ENCODE assay signal across 9 cellular contexts in genomic region chr1:213724640-213725536, GRCh38.
DNase-seq lines count a peak whose midpoint lies in the region; ATAC-seq and TF ChIP-seq lines count a peak whose summit lies in the region.
"Had no signal": no experiment of that assay in that cellular context is flagged by ENCODE, and none has a peak within 500 bp of the region (broad histone marks: within the 10 kb centered on the region; RNA-seq: fewer than 3 reads in every experiment).

No MANE protein-coding gene starts in this region.

- no peaks in the 10 kb centered on the region for H3K36me3 Mint-ChIP-seq in natural killer cell treated with Interleukin-12 subunit alpha and Interleukin-12 subunit beta and Interleukin-15 and Interleukin-18, amount 100 ng/mL, for 72 hours

- H3K4me3 ChIP-seq in NB4 (ENCODE audit: low read depth, low read length) (no peak overlapping the region), lung (no peak overlapping the region), aorta (ENCODE audit: low read length in 2 of 2) (no peak overlapping the region)

- no peaks in the 10 kb centered on the region for H3K9me3 ChIP-seq in lung (ENCODE audit: control insufficient read depth in 2 of 2, insufficient read depth in 1 of 2, low read length in 1 of 2)
- no peaks in the 10 kb centered on the region for H3K9me3 ChIP-seq in aorta (ENCODE audit: control insufficient read depth, low read length)

- peaks cover 10% of the 10 kb centered on the region for H3K9me3 Mint-ChIP-seq in natural killer cell treated with Interleukin-12 subunit alpha and Interleukin-12 subunit beta and Interleukin-15 and Interleukin-18, amount 100 ng/mL, for 72 hours

- TF ChIP-seq CTCF in NB4 (IDR thresholded peaks at IDR 0.05; ENCODE audit: low read depth, low read length): no peak
- TF ChIP-seq CTCF in lung (IDR thresholded peaks at IDR 0.05; ENCODE audit: control extremely low read depth, extremely low read depth): no peak

- H3K4me3 Mint-ChIP-seq in natural killer cell treated with Interleukin-12 subunit alpha and Interleukin-12 subunit beta and Interleukin-15 and Interleukin-18, amount 100 ng/mL, for 72 hours: no peak overlapping the region

- DNase-seq in NB4 (ENCODE audit: low read depth): peak; percentile 16
- peak; percentile 42 for DNase-seq in epidermal melanocyte (ENCODE audit: insufficient read length, low spot score)
- DNase-seq in lung (ENCODE audit: low spot score): no peak
- no peak for DNase-seq in aorta
- no peak for DNase-seq in NCI-H345 treated with DMSO at 0.1 percent for 48 hours (lab: John Stamatoyannopoulos, UW; ENCODE audit: unreplicated experiment)
- DNase-seq in natural killer cell treated with Interleukin-12 subunit alpha and Interleukin-12 subunit beta and Interleukin-15 and Interleukin-18, amount 100 ng/mL, for 72 hours (ENCODE audit: low spot score): no peak
- DNase-seq: activated T-cell treated with anti-CD3 and anti-CD28 coated beads for 4 hours; stimulated activated CD4-positive, alpha-beta T cell treated with anti-CD3 and anti-CD28 coated beads, Interleukin-15, amount 100 ng/mL, for 24 hours had no signal

- no peaks in the 10 kb centered on the region for H3K36me3 ChIP-seq in lung (ENCODE audit: control insufficient read depth in 2 of 2, insufficient read depth in 2 of 2, low read length in 2 of 2)
- H3K36me3 ChIP-seq in aorta (ENCODE audit: control insufficient read depth in 1 of 2, insufficient read depth in 2 of 2, low read length in 1 of 2): no peaks in the 10 kb centered on the region

- no peaks in the 10 kb centered on the region for H3K4me1 Mint-ChIP-seq in natural killer cell treated with Interleukin-12 subunit alpha and Interleukin-12 subunit beta and Interleukin-15 and Interleukin-18, amount 100 ng/mL, for 72 hours (ENCODE audit: low read depth in 2 of 2)

- H3K4me1 ChIP-seq in lung (ENCODE audit: control insufficient read depth in 2 of 2, insufficient read depth in 2 of 2, low read length in 2 of 2) (peaks cover 0 to 2% of the 10 kb centered on the region in 2 donors), aorta (ENCODE audit: control insufficient read depth in 1 of 2, insufficient read depth in 2 of 2, low read length in 2 of 2) (no peaks in the 10 kb centered on the region)

- no peak for TF ChIP-seq POLR2A in NB4 (IDR thresholded peaks at IDR 0.05; ENCODE audit: extremely low read depth, insufficient read length)

- no peak overlapping the region for H3K27ac Mint-ChIP-seq in natural killer cell treated with Interleukin-12 subunit alpha and Interleukin-12 subunit beta and Interleukin-15 and Interleukin-18, amount 100 ng/mL, for 72 hours

- 21 to 28% methylated on average over 14 of the region's 14 CpGs for WGBS in lung, 2 donors
- 8 to 11% methylated on average over 14 of the region's 14 CpGs for WGBS in aorta, 2 donors

- no peaks in the 10 kb centered on the region for H3K27me3 ChIP-seq in lung (ENCODE audit: control insufficient read depth, insufficient read depth)
- no peaks in the 10 kb centered on the region for H3K27me3 ChIP-seq in aorta (ENCODE audit: control insufficient read depth in 1 of 2, insufficient read depth in 2 of 2, low read length in 1 of 2)

- intact Hi-C loops in aorta (cut with DNase I): no loop called here

- peaks cover 0 to 8% of the 10 kb centered on the region in 2 donors for H3K27me3 Mint-ChIP-seq in natural killer cell treated with Interleukin-12 subunit alpha and Interleukin-12 subunit beta and Interleukin-15 and Interleukin-18, amount 100 ng/mL, for 72 hours

- H3K27ac ChIP-seq in lung (ENCODE audit: low read depth in 1 of 2, low read length in 1 of 2): no peak overlapping the region
- H3K27ac ChIP-seq in aorta (ENCODE audit: low read depth in 1 of 2, low read length in 2 of 2): no peak overlapping the region

- ATAC-seq in lung (ENCODE audit: insufficient read depth, low FRiP score): peak; percentile 70
- peak; percentile 40 for ATAC-seq in aorta (ENCODE audit: low FRiP score)
- ATAC-seq in esophagus mucosa: no peak
- ATAC-seq in natural killer cell treated with Interleukin-12 subunit alpha and Interleukin-12 subunit beta and Interleukin-15 and Interleukin-18, amount 100 ng/mL, for 72 hours: no peak

Comparison
In these comparisons a context has a peak if more than half of its experiments do, and no peak if none do; other contexts are left out.
1. DNase-seq: peak in NB4 (single experiment) and epidermal melanocyte (single experiment); none in lung (single experiment), aorta (0 of 2), NCI-H345 treated with DMSO at 0.1 percent for 48 hours (single experiment) and natural killer cell treated with Interleukin-12 subunit alpha and Interleukin-12 subunit beta and Interleukin-15 and Interleukin-18, amount 100 ng/mL, for 72 hours (single experiment).
2. ATAC-seq: peak in lung (single experiment) and aorta (single experiment); none in esophagus mucosa (single experiment) and natural killer cell treated with Interleukin-12 subunit alpha and Interleukin-12 subunit beta and Interleukin-15 and Interleukin-18, amount 100 ng/mL, for 72 hours (0 of 2).